27 cellular contexts compared by ENCODE assay signal in genomic region chr3:139634236-139634635, GRCh38. TPM values are rescaled to one million over a fixed set of nuclear protein-coding genes. Genes with fewer than 3 reads are reported as not detected.
"Had no signal": no experiment of that assay in that cellular context is flagged by ENCODE, and none has a peak within 500 bp of the region (broad histone marks: within the 10 kb centered on the region; RNA-seq: fewer than 3 reads in every experiment).

No MANE protein-coding gene starts in this region.

- H3K36me3 ChIP-seq: MG63, SJCRH30, WERI-Rb-1 had no signal

- H3K4me3 ChIP-seq: MG63, SJCRH30 had no signal

- H3K4me2 ChIP-seq: KMS-11, SK-N-SH had no signal

- H3K9ac ChIP-seq: KMS-11, SK-N-SH had no signal

- H3K9me3 ChIP-seq: MG63, SK-N-SH had no signal

- H3K9me3 Mint-ChIP-seq: activated CD4-positive, alpha-beta memory T cell treated with anti-CD3 and anti-CD28 coated beads, Interleukin-2, amount 10 ng/mL, durations not matched to agents 7 days and 5 days; activated naive CD4-positive, alpha-beta T cell treated with anti-CD3 and anti-CD28 coated beads, Interleukin-2, amount 50 U/mL, for 24 hours; activated naive CD8-positive, alpha-beta T cell treated with anti-CD3 and anti-CD28 coated beads, Interleukin-2, amount 50 U/mL, for 24 hours; activated T-cell treated with anti-CD3 and anti-CD28 coated beads, Interleukin-2, amount 50 U/mL, for 72 hours had no signal

- H3K27ac Mint-ChIP-seq: activated CD4-positive, alpha-beta memory T cell treated with anti-CD3 and anti-CD28 coated beads, Interleukin-2, amount 10 ng/mL, durations not matched to agents 7 days and 5 days; activated CD4-positive, alpha-beta T cell treated with anti-CD3 and anti-CD28 coated beads for 36 hours; activated naive CD4-positive, alpha-beta T cell treated with anti-CD3 and anti-CD28 coated beads, Interleukin-2, amount 50 U/mL, for 24 hours; activated naive CD8-positive, alpha-beta T cell treated with anti-CD3 and anti-CD28 coated beads, Interleukin-2, amount 50 U/mL, for 24 hours; activated T-cell treated with anti-CD3 and anti-CD28 coated beads, Interleukin-2, amount 50 U/mL, for 72 hours had no signal

- DNase-seq: activated CD4-positive, alpha-beta memory T cell treated with anti-CD3 and anti-CD28 coated beads, Interleukin-2, amount 10 ng/mL, durations not matched to agents 7 days and 5 days; activated CD4-positive, alpha-beta T cell treated with anti-CD3 and anti-CD28 coated beads for 36 hours; activated CD4-positive, alpha-beta T cell treated with anti-CD3 and anti-CD28 coated beads, Interleukin-2, amount 50 U/mL, for 1 hour; activated CD8-positive, alpha-beta memory T cell treated with anti-CD3 and anti-CD28 coated beads, Interleukin-2, amount 50 U/mL, for 4 hours; activated naive CD4-positive, alpha-beta T cell; activated naive CD8-positive, alpha-beta T cell treated with anti-CD3 and anti-CD28 coated beads, Interleukin-2, amount 50 U/mL, for 24 hours; activated T-cell treated with anti-CD3 and anti-CD28 coated beads, Interleukin-2, amount 50 U/mL, for 72 hours; amygdala; MG63; MV-4-11; NCI-H1092 treated with DMSO at 0.1 percent for 48 hours; NCI-H1417 treated with DMSO at 0.1 percent for 48 hours; NCI-H1694; NCI-H2029; NCI-H2107; NCI-H510A treated with DMSO at 0.1 percent for 48 hours; NCI-H69; NK-92 treated with Interleukin-12 subunit alpha and Interleukin-12 subunit beta, amount 100 ng/mL, for 24 hours; OCI-M1; Right ventricle myocardium superior; SJCRH30; SK-N-SH; T-helper 1 cell; WERI-Rb-1 had no signal

- H3K27me3 ChIP-seq: MG63, SJCRH30 had no signal

- H3K27me3 Mint-ChIP-seq: activated CD4-positive, alpha-beta memory T cell treated with anti-CD3 and anti-CD28 coated beads, Interleukin-2, amount 10 ng/mL, durations not matched to agents 7 days and 5 days; activated CD4-positive, alpha-beta T cell treated with anti-CD3 and anti-CD28 coated beads for 36 hours; activated naive CD4-positive, alpha-beta T cell treated with anti-CD3 and anti-CD28 coated beads, Interleukin-2, amount 50 U/mL, for 24 hours; activated naive CD8-positive, alpha-beta T cell treated with anti-CD3 and anti-CD28 coated beads, Interleukin-2, amount 50 U/mL, for 24 hours had no signal

- H3K4me1 Mint-ChIP-seq: activated CD4-positive, alpha-beta memory T cell treated with anti-CD3 and anti-CD28 coated beads, Interleukin-2, amount 10 ng/mL, durations not matched to agents 7 days and 5 days; activated CD4-positive, alpha-beta T cell treated with anti-CD3 and anti-CD28 coated beads for 36 hours; activated naive CD4-positive, alpha-beta T cell treated with anti-CD3 and anti-CD28 coated beads, Interleukin-2, amount 50 U/mL, for 24 hours; activated naive CD8-positive, alpha-beta T cell treated with anti-CD3 and anti-CD28 coated beads, Interleukin-2, amount 50 U/mL, for 24 hours had no signal

- H3K27ac ChIP-seq: KMS-11, RWPE1, SJCRH30, WERI-Rb-1 had no signal

- H3K4me3 Mint-ChIP-seq: activated CD4-positive, alpha-beta memory T cell treated with anti-CD3 and anti-CD28 coated beads, Interleukin-2, amount 10 ng/mL, durations not matched to agents 7 days and 5 days; activated CD4-positive, alpha-beta T cell treated with anti-CD3 and anti-CD28 coated beads for 36 hours; activated naive CD4-positive, alpha-beta T cell treated with anti-CD3 and anti-CD28 coated beads, Interleukin-2, amount 50 U/mL, for 24 hours; activated naive CD8-positive, alpha-beta T cell treated with anti-CD3 and anti-CD28 coated beads, Interleukin-2, amount 50 U/mL, for 24 hours; activated T-cell treated with anti-CD3 and anti-CD28 coated beads, Interleukin-2, amount 50 U/mL, for 72 hours had no signal

- H3K4me1 ChIP-seq: SJCRH30 had no signal

RNA-seq across cellular contexts. Expression of gene NMNAT3, which starts 43.5 kb away (rescaled TPM):
- polyA plus RNA-seq: SK-N-SH had no signal
